ENCODE assay signal across 1 cellular context in the genomic region with DNA sequence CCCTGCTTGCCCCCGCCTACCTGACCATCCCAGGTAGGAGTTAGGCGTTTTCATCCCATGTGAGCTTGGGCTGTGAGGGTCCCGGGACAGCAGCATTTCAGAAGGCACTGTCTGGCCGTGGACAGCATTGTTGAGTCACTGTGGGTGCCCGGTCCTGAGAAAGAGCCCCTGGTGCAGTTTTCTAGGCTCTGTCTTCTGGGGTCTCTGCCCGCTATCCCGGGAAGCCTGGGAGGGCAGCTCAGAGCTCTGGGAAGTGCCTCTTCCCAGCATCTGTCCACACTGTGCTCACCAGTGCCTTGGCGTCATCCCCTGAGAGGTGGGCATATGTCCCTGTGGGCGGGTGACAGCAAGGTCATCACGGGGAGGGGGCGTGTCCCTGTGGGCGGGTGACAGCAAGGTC.
TF ChIP-seq lines count a peak whose summit lies in the region.

No MANE protein-coding gene starts in this region.

TF ChIP-seq in HepG2, 621 proteins besides CTCF, POLR2A, EP300 and RAD21:
- no peak for TF ChIP-seq TSC22D2 (CRISPR knock-in tag; IDR thresholded peaks at IDR 0.05; ENCODE audit: borderline replicate concordance)
- TF ChIP-seq ZNF24 (IDR thresholded peaks at IDR 0.05): no peak
- TF ChIP-seq SNAPC2 (CRISPR knock-in tag; IDR thresholded peaks at IDR 0.05): no peak
- no peak for TF ChIP-seq USF2 (IDR thresholded peaks at IDR 0.05; ENCODE audit: low read depth, low read length)
- no peak for TF ChIP-seq USF2 (CRISPR knock-in tag; IDR thresholded peaks at IDR 0.05; ENCODE audit: borderline replicate concordance)
- TF ChIP-seq, protein P1, sequence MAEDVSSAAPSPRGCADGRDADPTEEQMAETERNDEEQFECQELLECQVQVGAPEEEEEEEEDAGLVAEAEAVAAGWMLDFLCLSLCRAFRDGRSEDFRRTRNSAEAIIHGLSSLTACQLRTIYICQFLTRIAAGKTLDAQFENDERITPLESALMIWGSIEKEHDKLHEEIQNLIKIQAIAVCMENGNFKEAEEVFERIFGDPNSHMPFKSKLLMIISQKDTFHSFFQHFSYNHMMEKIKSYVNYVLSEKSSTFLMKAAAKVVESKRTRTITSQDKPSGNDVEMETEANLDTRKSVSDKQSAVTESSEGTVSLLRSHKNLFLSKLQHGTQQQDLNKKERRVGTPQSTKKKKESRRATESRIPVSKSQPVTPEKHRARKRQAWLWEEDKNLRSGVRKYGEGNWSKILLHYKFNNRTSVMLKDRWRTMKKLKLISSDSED (CRISPR knock-in tag; IDR thresholded peaks at IDR 0.05): no peak
- TF ChIP-seq PHF20 (CRISPR knock-in tag; IDR thresholded peaks at IDR 0.05): no peak
- no peak for TF ChIP-seq IRF2 (CRISPR knock-in tag; IDR thresholded peaks at IDR 0.05)
- TF ChIP-seq ZNF496 (CRISPR knock-in tag; IDR thresholded peaks at IDR 0.05; ENCODE audit: insufficient replicate concordance): no peak
